ENCODE assay signal across 1 cellular context in genomic region chr2:32777714-32778113, GRCh38.
TF ChIP-seq lines count a peak whose summit lies in the region.

No MANE protein-coding gene starts in this region.

TF ChIP-seq in HepG2, 621 proteins besides CTCF, POLR2A, EP300 and RAD21 (continued from another document and continues in another):
- no peak for TF ChIP-seq ZBED4 (CRISPR knock-in tag; IDR thresholded peaks at IDR 0.05; ENCODE audit: borderline replicate concordance)
- TF ChIP-seq SP5 (CRISPR knock-in tag; IDR thresholded peaks at IDR 0.05; ENCODE audit: borderline replicate concordance, low read depth) = peak; percentile 36; the same call in 1 of the 2 replicates
- TF ChIP-seq CREB1 (IDR thresholded peaks at IDR 0.05) = no peak
- peak; percentile 25; the same call in 1 of the 2 replicates for TF ChIP-seq CREB1 (CRISPR knock-in tag; IDR thresholded peaks at IDR 0.05)
- TF ChIP-seq MEF2D (CRISPR knock-in tag; IDR thresholded peaks at IDR 0.05) = no peak
- TF ChIP-seq KDM3A (CRISPR knock-in tag; IDR thresholded peaks at IDR 0.05; ENCODE audit: low read depth) = no peak
- TF ChIP-seq RNF2 (conservative IDR thresholded peaks at IDR 0.05; ENCODE audit: low read depth) = no peak
- no peak for TF ChIP-seq DZIP1 (CRISPR knock-in tag; IDR thresholded peaks at IDR 0.05)
- no peak for TF ChIP-seq GATAD1 (CRISPR knock-in tag; IDR thresholded peaks at IDR 0.05)
- TF ChIP-seq RORA (CRISPR knock-in tag; IDR thresholded peaks at IDR 0.05) = no peak
- TF ChIP-seq SRSF4 (IDR thresholded peaks at IDR 0.05; ENCODE audit: low read depth, low read length, poor library complexity, severe bottlenecking) = no peak
- no peak for TF ChIP-seq AKNA (CRISPR knock-in tag; IDR thresholded peaks at IDR 0.05; ENCODE audit: borderline replicate concordance)
- TF ChIP-seq TFE3 (CRISPR knock-in tag; IDR thresholded peaks at IDR 0.05) = no peak
- no peak for TF ChIP-seq NFATC3 (CRISPR knock-in tag; IDR thresholded peaks at IDR 0.05)
- TF ChIP-seq ZNF430 (CRISPR knock-in tag; IDR thresholded peaks at IDR 0.05) = no peak
- no peak for TF ChIP-seq CREB3 (CRISPR knock-in tag; IDR thresholded peaks at IDR 0.05)
- TF ChIP-seq SOX6 (IDR thresholded peaks at IDR 0.05) = no peak
- peak; percentile 32; the same call in 1 of the 2 replicates for TF ChIP-seq SOX6 (CRISPR knock-in tag; IDR thresholded peaks at IDR 0.05)
- no peak for TF ChIP-seq BRCA1 (CRISPR knock-in tag; IDR thresholded peaks at IDR 0.05)
- no peak for TF ChIP-seq ZSCAN29 (CRISPR knock-in tag; conservative IDR thresholded peaks at IDR 0.05)
- TF ChIP-seq SETDB1 (CRISPR knock-in tag; IDR thresholded peaks at IDR 0.05; ENCODE audit: borderline replicate concordance) = no peak
- no peak for TF ChIP-seq ETV5 (CRISPR knock-in tag; IDR thresholded peaks at IDR 0.05; ENCODE audit: borderline replicate concordance)
- no peak for TF ChIP-seq FOSL2 (CRISPR knock-in tag; IDR thresholded peaks at IDR 0.05)
- no peak for TF ChIP-seq HNF1A (IDR thresholded peaks at IDR 0.05; ENCODE audit: low read depth)
- TF ChIP-seq HNF1A (CRISPR knock-in tag; IDR thresholded peaks at IDR 0.05; ENCODE audit: borderline replicate concordance) = no peak
- no peak for TF ChIP-seq SMAD3 (CRISPR knock-in tag; IDR thresholded peaks at IDR 0.05)
- no peak for TF ChIP-seq ATM (IDR thresholded peaks at IDR 0.05; ENCODE audit: borderline replicate concordance)
- TF ChIP-seq MXD1 (CRISPR knock-in tag; IDR thresholded peaks at IDR 0.05) = no peak
- no peak for TF ChIP-seq ZNF878 (CRISPR knock-in tag; IDR thresholded peaks at IDR 0.05)
- TF ChIP-seq SMARCE1 (IDR thresholded peaks at IDR 0.05; ENCODE audit: borderline replicate concordance) = no peak
- TF ChIP-seq ZNF276 (CRISPR knock-in tag; IDR thresholded peaks at IDR 0.05; ENCODE audit: low read depth) = no peak
- no peak for TF ChIP-seq ZBTB49 (CRISPR knock-in tag; IDR thresholded peaks at IDR 0.05; ENCODE audit: borderline replicate concordance)
- no peak for TF ChIP-seq THAP11 (CRISPR knock-in tag; IDR thresholded peaks at IDR 0.05)
- peak; percentile 53; the same call in 1 of the 2 replicates for TF ChIP-seq GATAD2A (CRISPR knock-in tag; IDR thresholded peaks at IDR 0.05)
- no peak for TF ChIP-seq ZNF883 (CRISPR knock-in tag; IDR thresholded peaks at IDR 0.05; ENCODE audit: not compliant biosample characterization)
- no peak for TF ChIP-seq ZNF224 (CRISPR knock-in tag; IDR thresholded peaks at IDR 0.05)
- TF ChIP-seq ZNF839 (CRISPR knock-in tag; IDR thresholded peaks at IDR 0.05; ENCODE audit: borderline replicate concordance) = no peak
- no peak for TF ChIP-seq FOXK2 (IDR thresholded peaks at IDR 0.05)
